ENCODE assay signal across 18 cellular contexts in the genomic region with DNA sequence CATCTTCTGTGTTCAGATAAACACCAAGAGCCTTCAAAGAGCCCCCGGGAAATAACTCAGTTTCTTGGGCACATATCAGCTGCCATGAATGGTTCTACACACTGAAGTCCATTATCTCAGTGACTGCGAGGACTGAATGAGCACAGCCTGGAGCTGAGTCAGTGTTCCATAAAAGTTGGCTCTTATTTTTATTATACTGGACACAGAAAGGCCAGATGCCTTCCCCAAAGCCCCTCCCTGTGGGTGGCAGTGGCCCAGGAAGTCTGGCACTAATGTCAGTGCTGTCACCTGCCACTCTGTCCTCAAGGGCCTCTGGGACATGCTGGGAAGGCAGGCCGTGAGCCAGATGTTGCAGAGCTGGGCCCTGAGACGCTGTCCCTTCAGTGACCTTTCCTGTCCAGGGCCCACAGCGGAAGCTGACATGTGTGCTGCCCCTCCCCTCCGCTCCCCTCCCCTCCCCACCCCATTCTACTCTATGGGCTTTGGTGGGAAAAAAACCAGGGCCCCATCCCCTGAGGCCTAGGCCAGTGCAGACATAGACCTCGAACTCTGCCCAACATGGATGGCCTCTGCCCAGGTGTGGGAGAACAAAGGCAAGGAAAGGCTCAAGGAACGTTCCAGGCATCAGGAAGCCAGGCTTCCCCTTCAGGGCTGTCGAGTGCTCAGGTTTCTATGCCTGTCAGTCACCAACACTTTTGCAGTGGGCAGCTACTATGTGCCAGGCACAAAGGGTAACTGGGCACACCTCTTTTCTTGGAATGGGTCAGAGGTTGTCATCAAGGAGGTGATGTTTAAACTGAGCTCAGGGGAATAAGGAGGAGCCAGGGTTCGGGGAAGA. TPM values are rescaled to one million over a fixed set of nuclear protein-coding genes. Genes with fewer than 3 reads are reported as not detected.
DNase-seq lines count a peak whose midpoint lies in the region; ATAC-seq and TF ChIP-seq lines count a peak whose summit lies in the region.
"Had no signal": no experiment of that assay in that cellular context is flagged by ENCODE, and none has a peak within 500 bp of the region (broad histone marks: within the 10 kb centered on the region; RNA-seq: fewer than 3 reads in every experiment).

No MANE protein-coding gene starts in this region.

- no peaks in the 10 kb centered on the region for H3F3A ChIP-seq in SK-N-SH (replicated peaks; ENCODE audit: insufficient read depth)

- H3K27me3 ChIP-seq in SK-N-SH (ENCODE audit: insufficient read depth), result 0 out of 2 replicates have a peak, but pooled peaks cover 5% of the 10 kb centered on the region
- H3K27me3 ChIP-seq in right atrium auricular region, result no peaks in the 10 kb centered on the region

- H3K79me2 ChIP-seq in SK-N-SH (ENCODE audit: insufficient read depth), result no peaks in the 10 kb centered on the region

- TF ChIP-seq CTCF in LNCaP clone FGC (IDR thresholded peaks at IDR 0.05; ENCODE audit: control insufficient read depth, extremely low read depth, insufficient read depth), result no peak
- TF ChIP-seq CTCF in SK-N-SH (IDR thresholded peaks at IDR 0.05), result no peak
- TF ChIP-seq CTCF in right atrium auricular region (IDR thresholded peaks at IDR 0.05), result no peak

- H3K4me1 ChIP-seq in SK-N-SH (ENCODE audit: control insufficient read depth in 1 of 2, insufficient read depth in 2 of 2, low read depth in 1 of 2, low read length in 1 of 2), result peaks cover 0 to 65% of the 10 kb centered on the region in 2 experiments; a peak in 2 of 4 replicates
- peaks cover 0 to 79% of the 10 kb centered on the region in 2 donors for H3K4me1 ChIP-seq in right atrium auricular region

- no peak overlapping the region for H3K9ac ChIP-seq in SK-N-SH

- no peaks in the 10 kb centered on the region for H3K9me3 ChIP-seq in SK-N-SH
- no peaks in the 10 kb centered on the region for H3K9me3 ChIP-seq in right atrium auricular region

- TF ChIP-seq EP300 in SK-N-SH (IDR thresholded peaks at IDR 0.05; ENCODE audit: borderline replicate concordance in 1 of 2, low read depth in 1 of 2, low read length in 1 of 2), result peak in 1 of 2 experiments; percentile 93; a peak in 2 of 4 replicates

- H3K4me3 ChIP-seq in LNCaP clone FGC (ENCODE audit: low read depth, low read length) (no peak overlapping the region), SK-N-SH (ENCODE audit: low read depth in 2 of 2, low read length in 1 of 2) (no peak overlapping the region), right atrium auricular region (no peak overlapping the region)
- H3K4me3 ChIP-seq: lung had no signal

- H4K20me1 ChIP-seq in SK-N-SH (ENCODE audit: insufficient read depth), result no peaks in the 10 kb centered on the region

- 22% methylated on average over 6 of the region's 10 CpGs for WGBS in SK-N-SH (ENCODE audit: low lambda C conversion rate)

- no peaks in the 10 kb centered on the region for H3K9me2 ChIP-seq in SK-N-SH

- TF ChIP-seq RAD21 in SK-N-SH (IDR thresholded peaks at IDR 0.05; ENCODE audit: low read length), result 0 out of 2 replicates have a peak, but pooled peaks have one; percentile 2

- H3K36me3 ChIP-seq in SK-N-SH (replicated peaks in 1 of 2; ENCODE audit: control insufficient read depth in 1 of 2, insufficient read depth in 2 of 2, low read length in 1 of 2) (no peaks in the 10 kb centered on the region), right atrium auricular region (no peaks in the 10 kb centered on the region)

- H3K27ac ChIP-seq in SK-N-SH (ENCODE audit: low read depth in 2 of 2, low read length in 1 of 2) (peak overlapping the region in 1 of 2 experiments; percentile 99; a peak in 2 of 4 replicates), right atrium auricular region (peak overlapping the region; percentile 88 to 94)

- H2AFZ ChIP-seq in SK-N-SH (ENCODE audit: low read depth), result no peak overlapping the region

- no peak for ATAC-seq in GM18867 (IDR thresholded peaks at IDR 0.05; ENCODE audit: unreplicated experiment)
- ATAC-seq: effector memory CD8-positive, alpha-beta T cell had no signal

- CTCF ChIA-PET in SK-N-SH (lab: Yijun Ruan, JAX), result interaction anchor here (0.8 to 4.6 kb wide), 8 partner anchors 8 to 105 kb away, joined by 3 to 42 read pairs (median 4); no protein-coding TSS in a partner anchor

- peak; percentile 50 for DNase-seq in LNCaP clone FGC (ENCODE audit: low read depth)
- peak; percentile 91 for DNase-seq in SK-N-SH
- DNase-seq in right atrium auricular region (ENCODE audit: low spot score), result peak; percentile 81
- peak; percentile 74 for DNase-seq in retina
- DNase-seq in NCI-H1105 (lab: John Stamatoyannopoulos, UW), result no peak
- DNase-seq in activated CD4-positive, alpha-beta T cell treated with anti-CD3 and anti-CD28 coated beads, Interleukin-2, amount 50 U/mL, for 4 hours, result no peak
- DNase-seq in ecto neural progenitor cell (ENCODE audit: low spot score), result no peak
- DNase-seq: activated CD4-positive, alpha-beta memory T cell treated with anti-CD3 and anti-CD28 coated beads for 36 hours; activated effector memory CD4-positive, alpha-beta T cell treated with Interleukin-2 at 50 U/mL for 16 hours; effector memory CD8-positive, alpha-beta T cell; GDM1; HFFc6; IMR-90; NCI-H146 had no signal

- POLR2A ChIA-PET in SK-N-SH (lab: Yijun Ruan, JAX), result interaction anchor here (0.9 to 2.2 kb wide), 6 partner anchors 21 to 86 kb away, joined by 3 to 15 read pairs (median 6); a partner anchor contains a TSS

- no peak overlapping the region for H3K4me2 ChIP-seq in SK-N-SH

TF ChIP-seq in SK-N-SH, 30 proteins besides CTCF, POLR2A, EP300 and RAD21:
- TF ChIP-seq RCOR1 (IDR thresholded peaks at IDR 0.05; ENCODE audit: low read length) (peak; percentile 78; the same call in 1 of the 2 replicates), POLR2AphosphoS5 (IDR thresholded peaks at IDR 0.05; ENCODE audit: low read depth, low read length) (no peak), MXI1 (IDR thresholded peaks at IDR 0.05; ENCODE audit: low read depth, low read length) (peak; percentile 85), CHD2 (IDR thresholded peaks at IDR 0.05; ENCODE audit: low read length, partially characterized antibody) (peak; percentile 81), FOXJ3 (CRISPR knock-in tag; IDR thresholded peaks at IDR 0.05) (peak; percentile 74), GATA2 (CRISPR knock-in tag; IDR thresholded peaks at IDR 0.05) (no peak)
TF ChIP-seq in SK-N-SH: peak in this region for 4.

RNA-seq across cellular contexts. Expression of a gene that starts 22.4 kb away (rescaled TPM):
- polyA plus RNA-seq in SK-N-SH (2012; rRNA removed), result 0.55 and 0.85 TPM in 2 replicates
- polyA plus RNA-seq in SK-N-SH (2012; cell fraction: cytosol; rRNA removed), result 0.18 and 0.49 TPM in 2 replicates
- polyA plus RNA-seq in SK-N-SH (2012; cell fraction: nucleus; rRNA removed), result 1.4 and 2.9 TPM in 2 replicates
- over 10,000 TPM in 1 of 2 donors, 1,000 to 10,000 TPM in 1; 1,081 to 10,488 TPM for total RNA-seq in right atrium auricular region
- total RNA-seq: activated CD4-positive, alpha-beta memory T cell treated with anti-CD3 and anti-CD28 coated beads for 36 hours; HFFc6; IMR-90; posterior vena cava had no signal
- polyA plus RNA-seq: IMR-90 had no signal

RNA-seq across cellular contexts. Expression of a gene that starts 33.5 kb away (rescaled TPM):
- not detected in 2 replicates for polyA plus RNA-seq in SK-N-SH (2012; rRNA removed)
- 0.04 TPM in 1 of 2 replicates, not detected in the other for polyA plus RNA-seq in SK-N-SH (2012; cell fraction: cytosol; rRNA removed)
- polyA plus RNA-seq in SK-N-SH (2012; cell fraction: nucleus; rRNA removed), result not detected in 2 replicates
- total RNA-seq in right atrium auricular region, result over 10,000 TPM; 98,870 to 132,613 TPM
- total RNA-seq: activated CD4-positive, alpha-beta memory T cell treated with anti-CD3 and anti-CD28 coated beads for 36 hours; HFFc6; IMR-90 had no signal
- polyA plus RNA-seq: BJ, IMR-90 had no signal

RNA-seq across cellular contexts. Expression of a gene that starts 45.1 kb away (rescaled TPM):
- polyA plus RNA-seq in SK-N-SH (2012; rRNA removed), result 66.1 and 67.9 TPM in 2 replicates
- polyA plus RNA-seq in SK-N-SH (2012; cell fraction: cytosol; rRNA removed), result 33.3 and 49.7 TPM in 2 replicates
- 44.1 and 55.1 TPM in 2 replicates for polyA plus RNA-seq in SK-N-SH (2012; cell fraction: nucleus; rRNA removed)
- 10 to 100 TPM; 70.8 to 73.2 TPM for total RNA-seq in right atrium auricular region

RNA-seq across cellular contexts. Expression of a gene that starts 53.4 kb away (rescaled TPM):
- polyA plus RNA-seq in SK-N-SH (2012; rRNA removed), result 204 and 257 TPM in 2 replicates
- polyA plus RNA-seq in SK-N-SH (2012; cell fraction: cytosol; rRNA removed), result 102 and 163 TPM in 2 replicates
- 216 and 265 TPM in 2 replicates for polyA plus RNA-seq in SK-N-SH (2012; cell fraction: nucleus; rRNA removed)
- 10 to 100 TPM; 56.1 to 58.1 TPM for total RNA-seq in right atrium auricular region

Comparison
In these comparisons a context has a peak if more than half of its experiments do, and no peak if none do; other contexts are left out.
1. DNase-seq: peak in LNCaP clone FGC (single experiment), SK-N-SH (single experiment), right atrium auricular region (single experiment) and retina (single experiment); none in NCI-H1105 (single experiment), activated CD4-positive, alpha-beta T cell treated with anti-CD3 and anti-CD28 coated beads, Interleukin-2, amount 50 U/mL, for 4 hours (0 of 2) and ecto neural progenitor cell (single experiment).